In genomic region chr16:69340095-69340644, GRCh38 we compare ENCODE assay signal across 7 cellular contexts. TPM values are rescaled to one million over a fixed set of nuclear protein-coding genes. Genes with fewer than 3 reads are reported as not detected.
DNase-seq lines count a peak whose midpoint lies in the region; ATAC-seq, FAIRE-seq and TF ChIP-seq lines count a peak whose summit lies in the region.

No MANE protein-coding gene starts in this region.

- peak overlapping the region; percentile 96 for H3K9ac ChIP-seq in HCT116 (ENCODE audit: low read length)

- no peak for ATAC-seq in HCT116
- no peak for ATAC-seq in HG03442 (IDR thresholded peaks at IDR 0.05; ENCODE audit: unreplicated experiment)

- DNase-seq in HCT116 (ENCODE audit: low read depth, low spot score) (no peak), WERI-Rb-1 (no peak), fibroblast of the aortic adventitia (ENCODE audit: low read depth) (no peak), skeletal muscle cell (ENCODE audit: low read depth) (no peak), NCI-H2029 treated with DMSO at 0.1 percent for 48 hours (lab: John Stamatoyannopoulos, UW) (no peak), frontal cortex (ENCODE audit: low spot score in 2 of 2) (no peak)

- H3K79me2 ChIP-seq in HCT116 (ENCODE audit: insufficient read depth, low read length), result peaks cover 69% of the 10 kb centered on the region

- no peak overlapping the region for H2AFZ ChIP-seq in HCT116 (ENCODE audit: low read depth, low read length, poor library complexity, severe bottlenecking)

- TF ChIP-seq CTCF in HCT116 (IDR thresholded peaks at IDR 0.05 in 2 of 3, conservative IDR thresholded peaks at IDR 0.05 in 1 of 3; ENCODE audit: borderline replicate concordance in 1 of 3, insufficient read depth in 1 of 3, low read depth in 2 of 3, low read length in 2 of 3) (no peak), WERI-Rb-1 (IDR thresholded peaks at IDR 0.05; ENCODE audit: low read depth, low read length) (no peak), fibroblast of the aortic adventitia (IDR thresholded peaks at IDR 0.05; ENCODE audit: insufficient read depth, low read length) (no peak)

- no peak for TF ChIP-seq POLR2A in HCT116 (IDR thresholded peaks at IDR 0.05; ENCODE audit: borderline replicate concordance, extremely low read depth, insufficient read depth, insufficient read length)

- H4K20me1 ChIP-seq in HCT116 (ENCODE audit: insufficient read depth), result no peaks in the 10 kb centered on the region; the same call in 1 of the 2 replicates

- TF ChIP-seq RAD21 in HCT116 (IDR thresholded peaks at IDR 0.05; ENCODE audit: low read depth), result no peak

- BruUV-seq in HCT116 (replicated peaks; lab: Mats Ljungman, UMichigan), result TSS peak; percentile 75

- FAIRE-seq in frontal cortex (lab: Jason Lieb, UNC), result no peak

- H3K4me2 ChIP-seq in HCT116 (ENCODE audit: low read length), result peak overlapping the region; percentile 91

- peaks cover 11 to 29% of the 10 kb centered on the region in 2 experiments for H3K4me1 ChIP-seq in HCT116 (ENCODE audit: control insufficient read depth in 1 of 2, insufficient read depth in 2 of 2, low read length in 2 of 2)

- H3K9me3 ChIP-seq in HCT116 (ENCODE audit: control insufficient read depth in 1 of 2, insufficient read depth in 1 of 2, low read depth in 1 of 2, low read length in 2 of 2), result no peaks in the 10 kb centered on the region
- no peaks in the 10 kb centered on the region for H3K9me3 ChIP-seq in WERI-Rb-1 (ENCODE audit: severe bottlenecking)

- RAD21 ChIA-PET in HCT116 (lab: Charles Lee; ENCODE audit: low non-redundant PET in 1 of 2, low total read pairs in 2 of 2, uncharacterized antibody in 2 of 2, unreplicated experiment in 2 of 2), result interaction anchor here in 1 of 2 experiments (0.6 kb wide), 1 partner anchor 12 kb away, joined by 3 read pairs; no protein-coding TSS in a partner anchor

- H3K36me3 ChIP-seq in HCT116 (ENCODE audit: control insufficient read depth in 1 of 2, insufficient read depth in 2 of 2, low read length in 2 of 2), result peaks cover 13 to 39% of the 10 kb centered on the region in 2 experiments; a peak in 3 of 4 replicates
- peaks cover 55% of the 10 kb centered on the region for H3K36me3 ChIP-seq in WERI-Rb-1

- H3K27ac ChIP-seq in HCT116 (ENCODE audit: low read depth, low read length), result peak overlapping the region; percentile 90
- peak overlapping the region; percentile 72 for H3K27ac ChIP-seq in WERI-Rb-1

- H3K9me2 ChIP-seq in HCT116 (ENCODE audit: insufficient read depth), result no peaks in the 10 kb centered on the region

- intact Hi-C loops in HCT116 (cut with micrococcal nuclease), result no loop called here

- CTCF ChIA-PET in HCT116 (lab: Charles Lee), result no interaction called here

- POLR2A ChIA-PET in HCT116 (lab: Charles Lee), result interaction anchor here (1.3 kb wide), 1 partner anchor 10 kb away, joined by 3 read pairs; the partner anchor contains the start of gene PDF

- peak overlapping the region; percentile 71 to 94 for H3K4me3 ChIP-seq in HCT116 (replicated peaks in 1 of 2; ENCODE audit: low read depth in 1 of 2, low read length in 2 of 2)
- peak overlapping the region; percentile 55 for H3K4me3 ChIP-seq in WERI-Rb-1 (ENCODE audit: low read depth, low read length)
- H3K4me3 ChIP-seq in fibroblast of the aortic adventitia (ENCODE audit: low read depth, low read length), result peak overlapping the region; percentile 92
- H3K4me3 ChIP-seq in skeletal muscle cell (ENCODE audit: low read depth, low read length), result peak overlapping the region; percentile 94

- no peaks in the 10 kb centered on the region for H3K27me3 ChIP-seq in HCT116 (ENCODE audit: insufficient read depth, low read length)
- H3K27me3 ChIP-seq in WERI-Rb-1 (ENCODE audit: insufficient read depth, low read depth, severe bottlenecking), result no peaks in the 10 kb centered on the region

TF ChIP-seq in HCT116, 20 proteins besides CTCF, POLR2A, EP300 and RAD21:
- no peak for TF ChIP-seq EZH2phosphoT487 (IDR thresholded peaks at IDR 0.05; ENCODE audit: borderline replicate concordance)
- TF ChIP-seq SIN3A (IDR thresholded peaks at IDR 0.05; ENCODE audit: low read depth), result no peak
- no peak for TF ChIP-seq ZFX (IDR thresholded peaks at IDR 0.05)
- no peak for TF ChIP-seq SP1 (IDR thresholded peaks at IDR 0.05; ENCODE audit: low read depth)
- TF ChIP-seq ATF3 (IDR thresholded peaks at IDR 0.05), result no peak
- no peak for TF ChIP-seq CBX3 (IDR thresholded peaks at IDR 0.05; ENCODE audit: low read depth)
- TF ChIP-seq FOSL1 (IDR thresholded peaks at IDR 0.05; ENCODE audit: low read depth), result no peak
- no peak for TF ChIP-seq EZH2 (IDR thresholded peaks at IDR 0.05)
- no peak for TF ChIP-seq ZBTB33 (IDR thresholded peaks at IDR 0.05; ENCODE audit: extremely low read depth, insufficient replicate concordance, low read length)
- TF ChIP-seq YY1 (IDR thresholded peaks at IDR 0.05; ENCODE audit: extremely low read depth, insufficient replicate concordance, low read depth, low read length), result no peak
- no peak for TF ChIP-seq CEBPB (IDR thresholded peaks at IDR 0.05; ENCODE audit: low read depth)
- TF ChIP-seq JUND (IDR thresholded peaks at IDR 0.05), result no peak
- no peak for TF ChIP-seq ZNF274 (IDR thresholded peaks at IDR 0.05; ENCODE audit: low read depth, low read length)
- TF ChIP-seq MAX (IDR thresholded peaks at IDR 0.05), result no peak
- TF ChIP-seq SRF (IDR thresholded peaks at IDR 0.05; ENCODE audit: low read depth), result no peak
- TF ChIP-seq ELF1 (IDR thresholded peaks at IDR 0.05; ENCODE audit: borderline replicate concordance, low read depth), result no peak
- no peak for TF ChIP-seq REST (IDR thresholded peaks at IDR 0.05; ENCODE audit: low read depth)
TF ChIP-seq in HCT116: peak in this region for 0.

RNA-seq across cellular contexts. Expression of gene NIP7, which starts 0.6 kb away (rescaled TPM):
- total RNA-seq in HCT116 (2021; ENCODE audit: unreplicated experiment) (62.8 TPM), fibroblast of the aortic adventitia (ENCODE audit: low replicate concordance) (23.0 and 27.9 TPM in 2 replicates), frontal cortex (13.0 TPM)
- polyA plus RNA-seq in HCT116 (2012), result 18.9 and 20.0 TPM in 2 replicates

RNA-seq across cellular contexts. Expression of gene COG8, which starts 0.8 kb away (rescaled TPM):
- total RNA-seq in HCT116 (2021; ENCODE audit: unreplicated experiment) (50.3 TPM), fibroblast of the aortic adventitia (ENCODE audit: low replicate concordance) (19.7 and 51.5 TPM in 2 replicates), frontal cortex (41.6 TPM)
- 21.0 and 28.2 TPM in 2 replicates for polyA plus RNA-seq in HCT116 (2012)

RNA-seq across cellular contexts. Expression of gene PDF, which starts 9.8 kb away (rescaled TPM):
- total RNA-seq in HCT116 (2021; ENCODE audit: unreplicated experiment) (33.9 TPM), fibroblast of the aortic adventitia (ENCODE audit: low replicate concordance) (16.9 and 26.7 TPM in 2 replicates), frontal cortex (6.1 TPM)
- polyA plus RNA-seq in HCT116 (2012), result 15.4 and 21.5 TPM in 2 replicates

RNA-seq across cellular contexts. Expression of gene TMED6, which starts 11.4 kb away (rescaled TPM):
- total RNA-seq in HCT116 (2021; ENCODE audit: unreplicated experiment) (0.91 TPM), fibroblast of the aortic adventitia (ENCODE audit: low replicate concordance) (0.36 TPM in 1 of 2 replicates, not detected in the other), frontal cortex (not detected)
- 0.46 and 0.59 TPM in 2 replicates for polyA plus RNA-seq in HCT116 (2012)

RNA-seq across cellular contexts. Expression of gene VPS4A, which starts 29.0 kb away (rescaled TPM):
- total RNA-seq in HCT116 (2021; ENCODE audit: unreplicated experiment), result 42.2 TPM
- polyA plus RNA-seq in HCT116 (2012), result 46.9 and 53.1 TPM in 2 replicates
- 24.6 and 31.2 TPM in 2 replicates for total RNA-seq in fibroblast of the aortic adventitia (ENCODE audit: low replicate concordance)
- total RNA-seq in frontal cortex, result 40.8 TPM
